ENCODE assay signal across 21 cellular contexts in the genomic region with DNA sequence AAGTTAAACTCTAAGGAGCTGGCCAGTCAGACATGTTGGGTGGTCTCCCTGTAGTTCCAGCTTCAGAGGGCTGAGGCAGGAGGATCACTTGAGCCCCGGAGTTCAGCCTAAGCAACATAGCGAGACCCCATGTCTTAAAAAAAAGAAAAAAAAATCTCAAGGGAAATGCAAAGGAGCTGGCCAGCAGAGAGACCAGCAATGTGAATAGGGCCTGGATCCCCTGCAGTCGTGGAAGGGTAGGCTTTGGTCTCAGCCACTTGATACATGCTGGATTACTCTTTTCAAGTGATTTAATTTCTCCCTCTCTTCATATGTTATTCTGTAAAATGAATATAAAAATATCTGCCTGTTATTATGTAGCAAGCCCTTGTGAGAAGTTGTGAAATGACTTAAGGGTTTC.
"Had no signal": no experiment of that assay in that cellular context is flagged by ENCODE, and none has a peak within 500 bp of the region (broad histone marks: within the 10 kb centered on the region; RNA-seq: fewer than 3 reads in every experiment).

No MANE protein-coding gene starts in this region.

- H3K4me1 ChIP-seq: esophagus muscularis mucosa, gastrocnemius medialis, heart right ventricle, suprapubic skin had no signal

- H3K36me3 ChIP-seq: esophagus muscularis mucosa, gastrocnemius medialis, ovary, suprapubic skin, thyroid gland had no signal

- ATAC-seq: gastrocnemius medialis, heart right ventricle, left lobe of liver, natural killer cell, right cardiac atrium had no signal

- H3K4me3 Mint-ChIP-seq: mesothelial cell of epicardium, natural killer cell, neural crest cell, type B pancreatic cell had no signal

- H3K9me3 ChIP-seq: gastrocnemius medialis, ovary, suprapubic skin, thyroid gland had no signal

- H3K36me3 Mint-ChIP-seq: natural killer cell had no signal

- H3K27ac ChIP-seq: epithelial cell of prostate, esophagus muscularis mucosa, gastrocnemius medialis, heart right ventricle, ovary, suprapubic skin, thyroid gland had no signal

- H3K9me3 Mint-ChIP-seq: natural killer cell had no signal

- H3K4me1 Mint-ChIP-seq: mesothelial cell of epicardium had no signal

- H3K4me3 ChIP-seq: esophagus muscularis mucosa, gastrocnemius medialis, heart right ventricle, ovary, suprapubic skin, thyroid gland had no signal

- DNase-seq: cortex of kidney; effector memory CD4-positive, alpha-beta T cell; gastrocnemius medialis; heart right ventricle; hypothalamus; mammary epithelial cell; natural killer cell; nucleus accumbens; ovary; right cardiac atrium; small intestine; stimulated activated CD4-positive, alpha-beta T cell treated with anti-CD3 and anti-CD28 coated beads, Interleukin-12 subunit alpha, Interleukin-12 subunit beta, amount 100 ng/mL, for 4 hours; stimulated activated naive CD4-positive, alpha-beta T cell treated with Interleukin-2 at 50 U/mL for 16 hours; thyroid gland had no signal

- H3K27me3 Mint-ChIP-seq: type B pancreatic cell had no signal

- H3K27ac Mint-ChIP-seq: mesothelial cell of epicardium, natural killer cell, type B pancreatic cell had no signal

- H3K27me3 ChIP-seq: esophagus muscularis mucosa, gastrocnemius medialis, heart right ventricle, ovary, suprapubic skin, thyroid gland had no signal
